Comparison of ENCODE assay signal across 11 cellular contexts in genomic region chr12:1544991-1545700, GRCh38. TPM values are rescaled to one million over a fixed set of nuclear protein-coding genes. Genes with fewer than 3 reads are reported as not detected.
A peak's percentile ranks its signal among the peaks of the same experiment; 100 is the strongest.
DNase-seq lines count a peak whose midpoint lies in the region; TF ChIP-seq lines count a peak whose summit lies in the region.
"Had no signal": no experiment of that assay in that cellular context is flagged by ENCODE, and none has a peak within 500 bp of the region (broad histone marks: within the 10 kb centered on the region; RNA-seq: fewer than 3 reads in every experiment).

No MANE protein-coding gene starts in this region.

- no peak overlapping the region for H3K27ac ChIP-seq in VCaP

- no peak for DNase-seq in CD14-positive monocyte (ENCODE audit: low spot score)
- DNase-seq in KBM-7, result peak; percentile 46
- peak; percentile 1 for DNase-seq in hippocampal formation (lab: John Stamatoyannopoulos, UW)
- no peak for DNase-seq in activated CD8-positive, alpha-beta memory T cell treated with anti-CD3 and anti-CD28 coated beads for 24 hours
- DNase-seq in HK-2 (ENCODE audit: unreplicated experiment), result no peak
- DNase-seq in middle frontal gyrus (ENCODE audit: extremely low spot score, low spot score), result no peak
- no peak for DNase-seq in foreskin melanocyte
- DNase-seq: activated CD4-positive, alpha-beta T cell treated with anti-CD3 and anti-CD28 coated beads, Interleukin-2, amount 10 ng/mL, durations not matched to agents 7 days and 5 days; NCI-H2029 treated with DMSO at 0.1 percent for 48 hours; stimulated activated CD4-positive, alpha-beta T cell treated with anti-CD3 and anti-CD28 coated beads, Interleukin-1b, Interleukin-23, amount 100 ng/mL, for 48 hours had no signal

- no peak for TF ChIP-seq CTCF in CD14-positive monocyte (IDR thresholded peaks at IDR 0.05)
- peak; percentile 76 for TF ChIP-seq CTCF in VCaP (conservative IDR thresholded peaks at IDR 0.05)

- in situ Hi-C loops in KBM-7 (cut with MboI; ENCODE audit: low pct_unique_long_range_greater_than_20kb, low sequenced_read_pairs), result no loop called here

- H3K4me3 Mint-ChIP-seq in CD14-positive monocyte, result peak overlapping the region in 1 of 2 donors; percentile 81
- H3K4me3 Mint-ChIP-seq: activated CD4-positive, alpha-beta T cell treated with anti-CD3 and anti-CD28 coated beads, Interleukin-2, amount 10 ng/mL, durations not matched to agents 7 days and 5 days had no signal

- intact Hi-C loops in CD14-positive monocyte (cut with micrococcal nuclease), result no loop called here

- H3K9me3 Mint-ChIP-seq in CD14-positive monocyte, result peaks cover 0 to 9% (median 3%) of the 10 kb centered on the region in 7 donors

- peaks cover 42% of the 10 kb centered on the region for H3K4me1 Mint-ChIP-seq in CD14-positive monocyte
- H3K4me1 Mint-ChIP-seq: activated CD4-positive, alpha-beta T cell treated with anti-CD3 and anti-CD28 coated beads, Interleukin-2, amount 10 ng/mL, durations not matched to agents 7 days and 5 days had no signal

- peak overlapping the region in 5 of 7 donors; percentile 26 to 78 (median 48) for H3K27ac Mint-ChIP-seq in CD14-positive monocyte
- H3K27ac Mint-ChIP-seq: activated CD4-positive, alpha-beta T cell treated with anti-CD3 and anti-CD28 coated beads, Interleukin-2, amount 10 ng/mL, durations not matched to agents 7 days and 5 days had no signal

- H3K27me3 Mint-ChIP-seq in CD14-positive monocyte (ENCODE audit: low read depth in 3 of 3), result peaks cover 5 to 9% (median 5%) of the 10 kb centered on the region in 3 donors

- H3K36me3 Mint-ChIP-seq in CD14-positive monocyte, result no peaks in the 10 kb centered on the region

RNA-seq across cellular contexts. Expression of gene FBXL14, which starts 49.2 kb away (rescaled TPM):
- polyA plus RNA-seq in CD14-positive monocyte, result 1 to 10 TPM; 6.2 to 7.2 TPM

Comparison
In these comparisons a context has a peak if more than half of its experiments do, and no peak if none do; other contexts are left out.
1. DNase-seq: peak in KBM-7 (single experiment) and hippocampal formation (2 of 2); none in CD14-positive monocyte (single experiment), activated CD8-positive, alpha-beta memory T cell treated with anti-CD3 and anti-CD28 coated beads for 24 hours (single experiment), HK-2 (single experiment), middle frontal gyrus (single experiment) and foreskin melanocyte (single experiment).